ENCODE assay signal across 1 cellular context in the genomic region with DNA sequence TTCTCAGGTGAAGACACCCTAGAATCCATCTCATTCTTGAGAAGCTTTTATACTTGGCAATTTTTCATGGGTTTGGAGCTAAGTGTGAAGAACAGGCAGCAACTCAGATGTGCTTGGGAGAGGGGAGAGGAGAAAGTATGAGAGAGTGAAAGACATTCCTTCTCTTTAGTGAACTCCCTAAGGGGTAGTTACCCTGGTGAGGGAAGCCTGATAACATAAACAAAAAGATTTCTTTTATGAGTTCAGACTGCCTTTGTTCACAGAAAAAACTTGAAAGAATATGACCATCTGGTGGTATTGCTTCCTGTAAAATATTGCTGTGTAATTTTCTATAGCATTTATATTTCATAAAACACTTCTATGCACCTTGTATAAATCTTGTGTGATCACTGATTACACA.
TF ChIP-seq lines count a peak whose summit lies in the region.

A gene with protein sequence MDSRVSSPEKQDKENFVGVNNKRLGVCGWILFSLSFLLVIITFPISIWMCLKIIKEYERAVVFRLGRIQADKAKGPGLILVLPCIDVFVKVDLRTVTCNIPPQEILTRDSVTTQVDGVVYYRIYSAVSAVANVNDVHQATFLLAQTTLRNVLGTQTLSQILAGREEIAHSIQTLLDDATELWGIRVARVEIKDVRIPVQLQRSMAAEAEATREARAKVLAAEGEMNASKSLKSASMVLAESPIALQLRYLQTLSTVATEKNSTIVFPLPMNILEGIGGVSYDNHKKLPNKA (minus strand): TSS at position 139 of the 400 bp plus-strand sequence. CDS start 110 bp downstream, at position 29.

TF ChIP-seq in GM23338, 12 proteins besides CTCF, POLR2A, EP300 and RAD21 (continued from another document):
- TF ChIP-seq, protein P1, sequence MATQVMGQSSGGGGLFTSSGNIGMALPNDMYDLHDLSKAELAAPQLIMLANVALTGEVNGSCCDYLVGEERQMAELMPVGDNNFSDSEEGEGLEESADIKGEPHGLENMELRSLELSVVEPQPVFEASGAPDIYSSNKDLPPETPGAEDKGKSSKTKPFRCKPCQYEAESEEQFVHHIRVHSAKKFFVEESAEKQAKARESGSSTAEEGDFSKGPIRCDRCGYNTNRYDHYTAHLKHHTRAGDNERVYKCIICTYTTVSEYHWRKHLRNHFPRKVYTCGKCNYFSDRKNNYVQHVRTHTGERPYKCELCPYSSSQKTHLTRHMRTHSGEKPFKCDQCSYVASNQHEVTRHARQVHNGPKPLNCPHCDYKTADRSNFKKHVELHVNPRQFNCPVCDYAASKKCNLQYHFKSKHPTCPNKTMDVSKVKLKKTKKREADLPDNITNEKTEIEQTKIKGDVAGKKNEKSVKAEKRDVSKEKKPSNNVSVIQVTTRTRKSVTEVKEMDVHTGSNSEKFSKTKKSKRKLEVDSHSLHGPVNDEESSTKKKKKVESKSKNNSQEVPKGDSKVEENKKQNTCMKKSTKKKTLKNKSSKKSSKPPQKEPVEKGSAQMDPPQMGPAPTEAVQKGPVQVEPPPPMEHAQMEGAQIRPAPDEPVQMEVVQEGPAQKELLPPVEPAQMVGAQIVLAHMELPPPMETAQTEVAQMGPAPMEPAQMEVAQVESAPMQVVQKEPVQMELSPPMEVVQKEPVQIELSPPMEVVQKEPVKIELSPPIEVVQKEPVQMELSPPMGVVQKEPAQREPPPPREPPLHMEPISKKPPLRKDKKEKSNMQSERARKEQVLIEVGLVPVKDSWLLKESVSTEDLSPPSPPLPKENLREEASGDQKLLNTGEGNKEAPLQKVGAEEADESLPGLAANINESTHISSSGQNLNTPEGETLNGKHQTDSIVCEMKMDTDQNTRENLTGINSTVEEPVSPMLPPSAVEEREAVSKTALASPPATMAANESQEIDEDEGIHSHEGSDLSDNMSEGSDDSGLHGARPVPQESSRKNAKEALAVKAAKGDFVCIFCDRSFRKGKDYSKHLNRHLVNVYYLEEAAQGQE (IDR thresholded peaks at IDR 0.05; ENCODE audit: unreplicated experiment), result no peak
- no peak for TF ChIP-seq STAT1 (IDR thresholded peaks at IDR 0.05; ENCODE audit: unreplicated experiment)
